ENCODE assay signal across 2 cellular contexts in the genomic region with DNA sequence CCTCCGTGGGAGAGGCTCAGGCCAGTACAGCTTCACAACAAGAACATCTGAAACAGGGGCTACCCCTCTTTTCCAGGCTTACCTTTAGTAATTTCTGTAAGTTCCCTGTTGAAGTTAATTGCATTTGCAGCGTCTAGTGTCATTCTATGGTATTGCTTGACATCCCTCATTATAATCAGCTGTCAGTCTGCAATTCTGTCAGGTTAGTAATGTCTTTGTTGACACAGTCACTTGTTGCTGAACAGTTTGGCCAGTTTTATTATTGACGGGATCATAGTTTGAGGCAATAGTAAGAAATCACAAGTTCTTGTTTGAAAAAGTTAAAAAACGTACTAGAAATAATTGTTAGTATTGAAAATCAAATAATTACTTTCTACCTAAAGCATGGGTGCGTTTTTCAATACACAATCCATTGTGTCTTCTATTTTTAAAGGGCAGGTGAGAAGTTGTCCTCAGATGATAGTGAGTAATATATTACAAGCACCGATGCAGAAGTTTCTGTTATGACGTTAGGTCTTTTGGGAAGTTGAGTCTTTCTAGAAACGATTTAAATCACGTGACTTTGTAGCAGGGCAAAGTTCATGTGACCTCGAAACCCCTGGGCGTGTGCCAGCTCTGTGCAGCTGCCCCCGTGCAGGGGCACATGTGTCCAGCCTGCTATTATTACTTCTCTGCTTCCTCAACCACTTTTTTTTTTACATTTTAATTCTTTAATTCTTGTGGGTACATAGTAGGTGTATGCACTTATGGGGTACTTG.
TF ChIP-seq lines count a peak whose summit lies in the region.

No MANE protein-coding gene starts in this region.

TF ChIP-seq in K562, 482 proteins besides CTCF, POLR2A, EP300 and RAD21:
- TF ChIP-seq, protein P1, sequence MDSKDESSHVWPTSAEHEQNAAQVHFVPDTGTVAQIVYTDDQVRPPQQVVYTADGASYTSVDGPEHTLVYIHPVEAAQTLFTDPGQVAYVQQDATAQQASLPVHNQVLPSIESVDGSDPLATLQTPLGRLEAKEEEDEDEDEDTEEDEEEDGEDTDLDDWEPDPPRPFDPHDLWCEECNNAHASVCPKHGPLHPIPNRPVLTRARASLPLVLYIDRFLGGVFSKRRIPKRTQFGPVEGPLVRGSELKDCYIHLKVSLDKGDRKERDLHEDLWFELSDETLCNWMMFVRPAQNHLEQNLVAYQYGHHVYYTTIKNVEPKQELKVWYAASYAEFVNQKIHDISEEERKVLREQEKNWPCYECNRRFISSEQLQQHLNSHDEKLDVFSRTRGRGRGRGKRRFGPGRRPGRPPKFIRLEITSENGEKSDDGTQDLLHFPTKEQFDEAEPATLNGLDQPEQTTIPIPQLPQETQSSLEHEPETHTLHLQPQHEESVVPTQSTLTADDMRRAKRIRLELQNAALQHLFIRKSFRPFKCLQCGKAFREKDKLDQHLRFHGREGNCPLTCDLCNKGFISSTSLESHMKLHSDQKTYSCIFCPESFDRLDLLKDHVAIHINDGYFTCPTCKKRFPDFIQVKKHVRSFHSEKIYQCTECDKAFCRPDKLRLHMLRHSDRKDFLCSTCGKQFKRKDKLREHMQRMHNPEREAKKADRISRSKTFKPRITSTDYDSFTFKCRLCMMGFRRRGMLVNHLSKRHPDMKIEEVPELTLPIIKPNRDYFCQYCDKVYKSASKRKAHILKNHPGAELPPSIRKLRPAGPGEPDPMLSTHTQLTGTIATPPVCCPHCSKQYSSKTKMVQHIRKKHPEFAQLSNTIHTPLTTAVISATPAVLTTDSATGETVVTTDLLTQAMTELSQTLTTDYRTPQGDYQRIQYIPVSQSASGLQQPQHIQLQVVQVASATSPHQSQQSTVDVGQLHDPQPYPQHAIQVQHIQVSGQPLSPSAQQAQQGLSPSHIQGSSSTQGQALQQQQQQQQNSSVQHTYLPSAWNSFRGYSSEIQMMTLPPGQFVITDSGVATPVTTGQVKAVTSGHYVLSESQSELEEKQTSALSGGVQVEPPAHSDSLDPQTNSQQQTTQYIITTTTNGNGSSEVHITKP (IDR thresholded peaks at IDR 0.05; ENCODE audit: partially characterized antibody), result no peak
- TF ChIP-seq, protein P2, sequence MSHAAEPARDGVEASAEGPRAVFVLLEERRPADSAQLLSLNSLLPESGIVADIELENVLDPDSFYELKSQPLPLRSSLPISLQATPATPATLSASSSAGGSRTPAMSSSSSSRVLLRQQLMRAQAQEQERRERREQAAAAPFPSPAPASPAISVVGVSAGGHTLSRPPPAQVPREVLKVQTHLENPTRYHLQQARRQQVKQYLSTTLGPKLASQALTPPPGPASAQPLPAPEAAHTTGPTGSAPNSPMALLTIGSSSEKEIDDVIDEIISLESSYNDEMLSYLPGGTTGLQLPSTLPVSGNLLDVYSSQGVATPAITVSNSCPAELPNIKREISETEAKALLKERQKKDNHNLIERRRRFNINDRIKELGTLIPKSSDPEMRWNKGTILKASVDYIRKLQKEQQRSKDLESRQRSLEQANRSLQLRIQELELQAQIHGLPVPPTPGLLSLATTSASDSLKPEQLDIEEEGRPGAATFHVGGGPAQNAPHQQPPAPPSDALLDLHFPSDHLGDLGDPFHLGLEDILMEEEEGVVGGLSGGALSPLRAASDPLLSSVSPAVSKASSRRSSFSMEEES (CRISPR knock-in tag; IDR thresholded peaks at IDR 0.05), result peak; percentile 87
- TF ChIP-seq ZNF778 (CRISPR knock-in tag; IDR thresholded peaks at IDR 0.05), result no peak
- TF ChIP-seq ZC3H4 (CRISPR knock-in tag; IDR thresholded peaks at IDR 0.05; ENCODE audit: borderline replicate concordance), result no peak
- TF ChIP-seq SRSF7 (optimal IDR thresholded peaks at IDR 0.05; ENCODE audit: low read depth, low read length), result no peak
- TF ChIP-seq, protein P3, sequence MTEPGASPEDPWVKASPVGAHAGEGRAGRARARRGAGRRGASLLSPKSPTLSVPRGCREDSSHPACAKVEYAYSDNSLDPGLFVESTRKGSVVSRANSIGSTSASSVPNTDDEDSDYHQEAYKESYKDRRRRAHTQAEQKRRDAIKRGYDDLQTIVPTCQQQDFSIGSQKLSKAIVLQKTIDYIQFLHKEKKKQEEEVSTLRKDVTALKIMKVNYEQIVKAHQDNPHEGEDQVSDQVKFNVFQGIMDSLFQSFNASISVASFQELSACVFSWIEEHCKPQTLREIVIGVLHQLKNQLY (CRISPR knock-in tag; conservative IDR thresholded peaks at IDR 0.05), result no peak
- no peak for TF ChIP-seq ZNF830 (CRISPR knock-in tag; IDR thresholded peaks at IDR 0.05)
- no peak for TF ChIP-seq PHF21A (IDR thresholded peaks at IDR 0.05; ENCODE audit: borderline replicate concordance, low read depth)
- TF ChIP-seq RBM34 (IDR thresholded peaks at IDR 0.05; ENCODE audit: borderline replicate concordance, insufficient read depth, low read length), result no peak

TF ChIP-seq in neural cell, 6 proteins besides CTCF, POLR2A, EP300 and RAD21 (continued from another document):
- TF ChIP-seq, protein P4, sequence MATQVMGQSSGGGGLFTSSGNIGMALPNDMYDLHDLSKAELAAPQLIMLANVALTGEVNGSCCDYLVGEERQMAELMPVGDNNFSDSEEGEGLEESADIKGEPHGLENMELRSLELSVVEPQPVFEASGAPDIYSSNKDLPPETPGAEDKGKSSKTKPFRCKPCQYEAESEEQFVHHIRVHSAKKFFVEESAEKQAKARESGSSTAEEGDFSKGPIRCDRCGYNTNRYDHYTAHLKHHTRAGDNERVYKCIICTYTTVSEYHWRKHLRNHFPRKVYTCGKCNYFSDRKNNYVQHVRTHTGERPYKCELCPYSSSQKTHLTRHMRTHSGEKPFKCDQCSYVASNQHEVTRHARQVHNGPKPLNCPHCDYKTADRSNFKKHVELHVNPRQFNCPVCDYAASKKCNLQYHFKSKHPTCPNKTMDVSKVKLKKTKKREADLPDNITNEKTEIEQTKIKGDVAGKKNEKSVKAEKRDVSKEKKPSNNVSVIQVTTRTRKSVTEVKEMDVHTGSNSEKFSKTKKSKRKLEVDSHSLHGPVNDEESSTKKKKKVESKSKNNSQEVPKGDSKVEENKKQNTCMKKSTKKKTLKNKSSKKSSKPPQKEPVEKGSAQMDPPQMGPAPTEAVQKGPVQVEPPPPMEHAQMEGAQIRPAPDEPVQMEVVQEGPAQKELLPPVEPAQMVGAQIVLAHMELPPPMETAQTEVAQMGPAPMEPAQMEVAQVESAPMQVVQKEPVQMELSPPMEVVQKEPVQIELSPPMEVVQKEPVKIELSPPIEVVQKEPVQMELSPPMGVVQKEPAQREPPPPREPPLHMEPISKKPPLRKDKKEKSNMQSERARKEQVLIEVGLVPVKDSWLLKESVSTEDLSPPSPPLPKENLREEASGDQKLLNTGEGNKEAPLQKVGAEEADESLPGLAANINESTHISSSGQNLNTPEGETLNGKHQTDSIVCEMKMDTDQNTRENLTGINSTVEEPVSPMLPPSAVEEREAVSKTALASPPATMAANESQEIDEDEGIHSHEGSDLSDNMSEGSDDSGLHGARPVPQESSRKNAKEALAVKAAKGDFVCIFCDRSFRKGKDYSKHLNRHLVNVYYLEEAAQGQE (IDR thresholded peaks at IDR 0.05; ENCODE audit: borderline replicate concordance), result no peak
- TF ChIP-seq MXI1 (conservative IDR thresholded peaks at IDR 0.05; ENCODE audit: poor library complexity, severe bottlenecking) (no peak), SMC3 (conservative IDR thresholded peaks at IDR 0.05; ENCODE audit: poor library complexity) (no peak)
